ENCODE assay signal across 17 cellular contexts in genomic region chr4:48064349-48064748, GRCh38. TPM values are rescaled to one million over a fixed set of nuclear protein-coding genes. Genes with fewer than 3 reads are reported as not detected.
DNase-seq lines count a peak whose midpoint lies in the region; ATAC-seq, FAIRE-seq and TF ChIP-seq lines count a peak whose summit lies in the region.
"Had no signal": no experiment of that assay in that cellular context is flagged by ENCODE, and none has a peak within 500 bp of the region (broad histone marks: within the 10 kb centered on the region; RNA-seq: fewer than 3 reads in every experiment).

No MANE protein-coding gene starts in this region.

- peaks cover 0 to 5% (median 2%) of the 10 kb centered on the region in 3 donors for H3K27me3 Mint-ChIP-seq in immature natural killer cell (ENCODE audit: low read depth in 3 of 3)

- peak overlapping the region; percentile 15 to 80 (median 56) for H3K27ac Mint-ChIP-seq in immature natural killer cell
- H3K27ac Mint-ChIP-seq: HFFc6 had no signal

- H3K36me3 Mint-ChIP-seq in immature natural killer cell: peaks cover 18 to 39% (median 38%) of the 10 kb centered on the region in 3 donors

- no peak overlapping the region for H3K4me3 ChIP-seq in Peyer's patch

- no peak for TF ChIP-seq CTCF in Peyer's patch (IDR thresholded peaks at IDR 0.05)

- H3K9me3 ChIP-seq in Peyer's patch: no peaks in the 10 kb centered on the region

- FAIRE-seq in GM12891 (lab: Jason Lieb, UNC): peak; percentile 63
- FAIRE-seq: endometrium had no signal

- no peaks in the 10 kb centered on the region for H3K4me1 ChIP-seq in Peyer's patch

- TF ChIP-seq POLR2A in GM12891 (IDR thresholded peaks at IDR 0.05; ENCODE audit: low read depth, low read length): no peak
- TF ChIP-seq POLR2A in Peyer's patch (IDR thresholded peaks at IDR 0.05): no peak

- H3K36me3 ChIP-seq in Peyer's patch: no peaks in the 10 kb centered on the region

- H3K27me3 ChIP-seq in Peyer's patch: no peaks in the 10 kb centered on the region

- peak; percentile 17 for DNase-seq in GM12891 (ENCODE audit: insufficient read length, low spot score)
- DNase-seq in immature natural killer cell: peak in 2 of 3 donors; percentile 24 to 28
- DNase-seq in pons (ENCODE audit: low spot score): no peak
- DNase-seq in cerebellum (ENCODE audit: low spot score): no peak
- DNase-seq in Peyer's patch: no peak
- DNase-seq in COLO829 (ENCODE audit: low spot score): no peak
- DNase-seq: activated CD8-positive, alpha-beta memory T cell treated with anti-CD3 and anti-CD28 coated beads, Interleukin-2, amount 50 U/mL, for 48 hours; foreskin melanocyte; HFFc6; NCI-H1092; NCI-H345; SHP77 had no signal

- H3K9me3 Mint-ChIP-seq in immature natural killer cell: peaks cover 0 to 16% (median under 1%) of the 10 kb centered on the region in 6 donors

- ATAC-seq in GM19395 (IDR thresholded peaks at IDR 0.05; ENCODE audit: unreplicated experiment) (peak; percentile 61), HG03045 (IDR thresholded peaks at IDR 0.05; ENCODE audit: unreplicated experiment) (peak; percentile 55)
- ATAC-seq: activated CD4-positive, CD25-positive, alpha-beta regulatory T cell treated with anti-CD3 and anti-CD28 coated beads, Interleukin-2, amount 50 U/mL, for 24 hours had no signal

- H3K4me3 Mint-ChIP-seq in immature natural killer cell: no peak overlapping the region
- H3K4me3 Mint-ChIP-seq: HFFc6 had no signal

- no peak overlapping the region for H3K27ac ChIP-seq in Peyer's patch

- peaks cover 51 to 90% of the 10 kb centered on the region in 2 donors for H3K4me1 Mint-ChIP-seq in immature natural killer cell

TF ChIP-seq in GM12891, 5 proteins besides CTCF, POLR2A, EP300 and RAD21:
- TF ChIP-seq SPI1 (IDR thresholded peaks at IDR 0.05; ENCODE audit: low read depth, low read length) (no peak), POLR2AphosphoS5 (IDR thresholded peaks at IDR 0.05; ENCODE audit: low read depth, low read length) (no peak), TAF1 (IDR thresholded peaks at IDR 0.05; ENCODE audit: low read depth, low read length) (no peak), POU2F2 (IDR thresholded peaks at IDR 0.05; ENCODE audit: low read depth, low read length) (peak; percentile 96; the same call in 1 of the 2 replicates), PAX5 (IDR thresholded peaks at IDR 0.05; ENCODE audit: insufficient read depth, low read length, severe bottlenecking) (no peak)

RNA-seq across cellular contexts. Expression of gene NIPAL1, which starts 47.8 kb away (rescaled TPM):
- polyA plus RNA-seq in GM12891 (2012; ENCODE audit: low read depth, missing spikeins): 1.7 TPM
- not detected for polyA plus RNA-seq in immature natural killer cell
- total RNA-seq in cerebellum: 3.9 TPM
- 10 to 100 TPM in 3 of 4 donors, 1 to 10 TPM in 1; 5.0 to 26.3 (median 13.8) TPM for total RNA-seq in Peyer's patch

RNA-seq across cellular contexts. Expression of gene CNGA1, which starts 47.9 kb away (rescaled TPM):
- 0.76 TPM for polyA plus RNA-seq in GM12891 (2012; ENCODE audit: low read depth, missing spikeins)
- not detected for polyA plus RNA-seq in immature natural killer cell
- 0.18 TPM for total RNA-seq in cerebellum
- total RNA-seq in Peyer's patch: 10 to 100 TPM in 2 of 4 donors, 1 to 10 TPM in 1, not detected in 1; 9.8 to 22.2 (median 11.7) TPM
- total RNA-seq: G401, HFFc6 had no signal

Comparison
In these comparisons a context has a peak if more than half of its experiments do, and no peak if none do; other contexts are left out.
1. DNase-seq: peak in GM12891 (single experiment) and immature natural killer cell (2 of 3); none in pons (single experiment), cerebellum (single experiment), Peyer's patch (0 of 3) and COLO829 (single experiment).